Comparison of ENCODE assay signal across 32 cellular contexts in the genomic region with DNA sequence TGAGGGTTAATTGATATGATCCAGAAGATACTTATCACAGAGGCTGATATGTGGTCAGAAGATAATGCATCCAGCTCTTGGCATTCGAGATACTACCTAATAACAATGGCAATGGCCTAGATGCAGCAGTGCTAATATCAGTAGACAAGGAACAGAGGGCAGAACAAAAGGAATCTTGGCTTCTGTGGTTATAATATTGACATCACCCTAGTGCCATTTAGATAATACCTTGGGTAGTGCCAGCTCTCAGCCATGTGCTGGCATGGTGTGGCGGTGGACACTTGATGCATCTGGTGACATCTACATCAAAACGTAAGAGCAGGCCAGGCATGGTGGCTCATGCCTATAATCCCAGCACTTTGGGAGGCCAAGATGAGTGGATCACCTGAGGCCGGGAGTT.
DNase-seq lines count a peak whose midpoint lies in the region; ATAC-seq and TF ChIP-seq lines count a peak whose summit lies in the region.
"Had no signal": no experiment of that assay in that cellular context is flagged by ENCODE, and none has a peak within 500 bp of the region (broad histone marks: within the 10 kb centered on the region; RNA-seq: fewer than 3 reads in every experiment).

No MANE protein-coding gene starts in this region.

- H3K27me3 Mint-ChIP-seq in WTC11 (ENCODE audit: low read depth) = no peaks in the 10 kb centered on the region
- H3K27me3 Mint-ChIP-seq: B cell; CD4-positive, alpha-beta T cell; CD4-positive, CD25-positive, alpha-beta regulatory T cell had no signal

- POLR2A ChIA-PET in WTC11 (lab: Charles Lee) = no interaction called here

- ATAC-seq in WTC11 = no peak
- ATAC-seq: A549; CD8-positive, alpha-beta T cell had no signal

- no peak for TF ChIP-seq CTCF in coronary artery (IDR thresholded peaks at IDR 0.05)
- no peak for TF ChIP-seq CTCF in WTC11 (IDR thresholded peaks at IDR 0.05)

- no peak overlapping the region for H3K4me3 ChIP-seq in coronary artery
- H3K4me3 ChIP-seq: A549; BLaER1; BLaER1 treated with 17β-estradiol and CSF1 and Interleukin-3, amounts not matched to agents 10 nM and 100 nM had no signal

- in situ Hi-C loops in G401 (cut with HindIII; ENCODE audit: low sequenced_read_pairs) = no loop called here

- H3K27ac ChIP-seq in coronary artery = no peak overlapping the region
- H3K27ac ChIP-seq: 22Rv1; A549; BLaER1; BLaER1 treated with 17β-estradiol and CSF1 and Interleukin-3, amounts not matched to agents 10 nM and 100 nM; C4-2B had no signal

- DNase-seq in G401 (ENCODE audit: low spot score) = peak; percentile 51
- peak; percentile 55 for DNase-seq in cerebellum (ENCODE audit: low spot score)
- peak; percentile 35 for DNase-seq in coronary artery (ENCODE audit: low spot score)
- no peak for DNase-seq in NCI-H2171 treated with DMSO at 0.1 percent for 48 hours (lab: John Stamatoyannopoulos, UW)
- no peak for DNase-seq in NCI-H748 (lab: John Stamatoyannopoulos, UW; ENCODE audit: unreplicated experiment)
- DNase-seq in WTC11 (ENCODE audit: low spot score) = no peak
- DNase-seq: 8988T; ACHN; AML-193; BE2C; Caco-2; Calu3; CD4-positive, alpha-beta memory T cell; CD4-positive, alpha-beta T cell; CD4-positive, CD25-positive, alpha-beta regulatory T cell; CD8-positive, alpha-beta memory T cell; CD8-positive, alpha-beta T cell; COR-L47; DMS 273 treated with DMSO at 0.1 percent for 48 hours; DMS153; DMS53; DMS79; DMS79 treated with DMSO at 0.1 percent for 48 hours; DND-41; EL had no signal

- no peak overlapping the region for H3K4me3 Mint-ChIP-seq in WTC11
- H3K4me3 Mint-ChIP-seq: B cell; CD14-positive monocyte; CD4-positive, alpha-beta memory T cell; CD4-positive, alpha-beta T cell; CD4-positive, CD25-positive, alpha-beta regulatory T cell; CD8-positive, alpha-beta memory T cell; CD8-positive, alpha-beta T cell had no signal

- H3K36me3 Mint-ChIP-seq in WTC11 = no peaks in the 10 kb centered on the region
- H3K36me3 Mint-ChIP-seq: CD14-positive monocyte; CD4-positive, alpha-beta memory T cell; CD4-positive, CD25-positive, alpha-beta regulatory T cell; CD8-positive, alpha-beta memory T cell; CD8-positive, alpha-beta T cell had no signal

- peaks cover 35% of the 10 kb centered on the region for H3K4me1 Mint-ChIP-seq in WTC11
- H3K4me1 Mint-ChIP-seq: B cell; CD14-positive monocyte; CD4-positive, alpha-beta memory T cell; CD4-positive, CD25-positive, alpha-beta regulatory T cell; CD8-positive, alpha-beta memory T cell had no signal

- no peak overlapping the region for H3K27ac Mint-ChIP-seq in WTC11
- H3K27ac Mint-ChIP-seq: B cell; CD14-positive monocyte; CD4-positive, alpha-beta T cell; CD4-positive, CD25-positive, alpha-beta regulatory T cell; CD8-positive, alpha-beta memory T cell; CD8-positive, alpha-beta T cell had no signal

- H3K9me3 Mint-ChIP-seq in WTC11 = no peaks in the 10 kb centered on the region
- H3K9me3 Mint-ChIP-seq: CD14-positive monocyte; CD4-positive, alpha-beta T cell; CD8-positive, alpha-beta T cell had no signal

- CTCF ChIA-PET in WTC11 (lab: Charles Lee) = no interaction called here

TF ChIP-seq in WTC11, 78 proteins besides CTCF, POLR2A, EP300 and RAD21:
- TF ChIP-seq AFF4 (CRISPR knock-in tag; IDR thresholded peaks at IDR 0.05; ENCODE audit: borderline replicate concordance) (no peak), ZNF232 (CRISPR knock-in tag; IDR thresholded peaks at IDR 0.05) (no peak), JAZF1 (CRISPR knock-in tag; IDR thresholded peaks at IDR 0.05) (no peak), NFATC4 (CRISPR knock-in tag; IDR thresholded peaks at IDR 0.05) (no peak), FOXK1 (CRISPR knock-in tag; IDR thresholded peaks at IDR 0.05) (no peak), ETV6 (CRISPR knock-in tag; IDR thresholded peaks at IDR 0.05) (no peak), FOXJ3 (CRISPR knock-in tag; IDR thresholded peaks at IDR 0.05; ENCODE audit: borderline replicate concordance) (no peak)
- TF ChIP-seq, protein P1, sequence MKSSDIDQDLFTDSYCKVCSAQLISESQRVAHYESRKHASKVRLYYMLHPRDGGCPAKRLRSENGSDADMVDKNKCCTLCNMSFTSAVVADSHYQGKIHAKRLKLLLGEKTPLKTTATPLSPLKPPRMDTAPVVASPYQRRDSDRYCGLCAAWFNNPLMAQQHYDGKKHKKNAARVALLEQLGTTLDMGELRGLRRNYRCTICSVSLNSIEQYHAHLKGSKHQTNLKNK (CRISPR knock-in tag; IDR thresholded peaks at IDR 0.05) = no peak
- TF ChIP-seq, protein P2, sequence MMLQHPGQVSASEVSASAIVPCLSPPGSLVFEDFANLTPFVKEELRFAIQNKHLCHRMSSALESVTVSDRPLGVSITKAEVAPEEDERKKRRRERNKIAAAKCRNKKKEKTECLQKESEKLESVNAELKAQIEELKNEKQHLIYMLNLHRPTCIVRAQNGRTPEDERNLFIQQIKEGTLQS (CRISPR knock-in tag; conservative IDR thresholded peaks at IDR 0.05) = no peak
- TF ChIP-seq, protein P3, sequence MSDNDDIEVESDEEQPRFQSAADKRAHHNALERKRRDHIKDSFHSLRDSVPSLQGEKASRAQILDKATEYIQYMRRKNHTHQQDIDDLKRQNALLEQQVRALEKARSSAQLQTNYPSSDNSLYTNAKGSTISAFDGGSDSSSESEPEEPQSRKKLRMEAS (CRISPR knock-in tag; IDR thresholded peaks at IDR 0.05) = no peak
TF ChIP-seq in WTC11: peak in this region for 0.

Comparison
In these comparisons a context has a peak if more than half of its experiments do, and no peak if none do; other contexts are left out.
1. DNase-seq: peak in G401 (single experiment), cerebellum (single experiment) and coronary artery (single experiment); none in NCI-H2171 treated with DMSO at 0.1 percent for 48 hours (single experiment), NCI-H748 (single experiment) and WTC11 (single experiment).